Comparison of ENCODE assay signal across 10 cellular contexts in the genomic region with DNA sequence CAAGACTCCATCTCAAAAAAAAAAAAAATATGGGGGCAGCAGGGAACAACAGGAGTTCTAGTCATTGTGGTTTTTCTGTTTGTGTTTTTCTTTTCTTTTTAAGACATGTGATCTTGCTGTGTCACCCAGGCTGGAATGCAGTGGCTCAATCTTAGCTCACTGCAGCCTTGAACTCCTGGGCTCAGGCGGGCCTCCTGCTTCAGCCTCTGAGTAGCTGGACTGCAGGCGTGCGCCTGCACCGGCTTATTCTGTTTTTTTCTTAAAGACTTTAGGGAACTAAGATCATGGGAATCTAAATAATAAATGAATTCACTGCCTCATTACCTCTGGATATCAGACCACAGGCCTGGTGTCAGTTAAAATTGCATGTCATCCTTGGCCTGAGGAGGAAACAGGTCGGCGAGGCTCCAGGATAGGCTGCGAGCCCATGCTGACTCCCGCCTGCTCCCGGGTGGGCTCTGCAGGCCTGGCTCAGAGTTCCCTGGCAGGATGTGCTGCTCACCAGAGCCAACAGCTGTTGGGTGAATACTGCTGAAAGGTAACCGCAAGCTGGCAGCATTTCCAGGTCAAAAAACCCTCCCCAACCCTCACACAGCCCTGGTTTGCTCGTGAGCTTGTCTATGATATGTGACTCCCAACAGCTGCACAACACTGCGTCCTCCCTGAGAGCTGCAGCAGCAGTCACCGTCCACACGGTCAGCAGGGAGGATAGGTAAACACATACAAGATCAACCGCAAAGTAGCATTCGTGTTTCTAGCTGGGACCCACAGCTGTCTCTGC. TPM values are rescaled to one million over a fixed set of nuclear protein-coding genes. Genes with fewer than 3 reads are reported as not detected.
DNase-seq lines count a peak whose midpoint lies in the region; ATAC-seq and TF ChIP-seq lines count a peak whose summit lies in the region.
"Had no signal": no experiment of that assay in that cellular context is flagged by ENCODE, and none has a peak within 500 bp of the region (broad histone marks: within the 10 kb centered on the region; RNA-seq: fewer than 3 reads in every experiment).

No MANE protein-coding gene starts in this region.

- peak; percentile 83 to 93 for DNase-seq in fibroblast of lung (ENCODE audit: low read depth in 2 of 2)
- peak; percentile 59 for DNase-seq in stromal cell of bone marrow (ENCODE audit: low read depth)
- DNase-seq in putamen (ENCODE audit: low spot score) = no peak
- no peak for DNase-seq in stimulated activated CD4-positive, alpha-beta T cell treated with anti-CD3 and anti-CD28 coated beads, Interleukin-15, amount 100 ng/mL, for 24 hours

- H4K20me1 ChIP-seq in fibroblast of lung (ENCODE audit: control insufficient read depth, extremely low read depth, insufficient read depth, low read length) = no peaks in the 10 kb centered on the region

- H3K79me2 ChIP-seq in fibroblast of lung (ENCODE audit: control insufficient read depth, insufficient read depth, low read length) = no peaks in the 10 kb centered on the region

- ATAC-seq in GM18505 (IDR thresholded peaks at IDR 0.05; ENCODE audit: unreplicated experiment) (peak; percentile 65), HG03108 (IDR thresholded peaks at IDR 0.05; ENCODE audit: unreplicated experiment) (peak; percentile 68), HG02870 (IDR thresholded peaks at IDR 0.05; ENCODE audit: unreplicated experiment) (no peak)

- no peaks in the 10 kb centered on the region for H3K27me3 ChIP-seq in fibroblast of lung (ENCODE audit: control insufficient read depth, insufficient read depth, low read length)
- H3K27me3 ChIP-seq: suprapubic skin had no signal

- H3K4me2 ChIP-seq in fibroblast of lung (ENCODE audit: extremely low read depth, insufficient read depth, low read length) = peak overlapping the region; percentile 47
- H3K4me2 ChIP-seq: KMS-11 had no signal

- no peak overlapping the region for H3K4me3 ChIP-seq in fibroblast of lung (replicated peaks in 1 of 4; ENCODE audit: control extremely low read depth in 1 of 4, insufficient read depth in 1 of 4, low read depth in 3 of 4, low read length in 4 of 4)
- H3K4me3 ChIP-seq: suprapubic skin had no signal

- peaks cover 3% of the 10 kb centered on the region for H3K9me3 ChIP-seq in fibroblast of lung (ENCODE audit: control insufficient read depth, insufficient read depth, low read depth, low read length)
- H3K9me3 ChIP-seq: suprapubic skin had no signal

- H3K4me1 ChIP-seq in fibroblast of lung (ENCODE audit: control insufficient read depth, extremely low read depth, insufficient read depth, low read length) = no peaks in the 10 kb centered on the region
- H3K4me1 ChIP-seq: suprapubic skin had no signal

- TF ChIP-seq CTCF in fibroblast of lung (conservative IDR thresholded peaks at IDR 0.05 in 1 of 2, IDR thresholded peaks at IDR 0.05 in 1 of 2; ENCODE audit: low read depth in 1 of 2, low read length in 2 of 2) = no peak

- H3K36me3 ChIP-seq in fibroblast of lung (ENCODE audit: control insufficient read depth, insufficient read depth, low read length) = peaks cover 7% of the 10 kb centered on the region

- H3K27ac ChIP-seq in fibroblast of lung (ENCODE audit: insufficient read depth, low read length) = peak overlapping the region; percentile 47
- H3K27ac ChIP-seq: KMS-11, suprapubic skin had no signal

- H2AFZ ChIP-seq in fibroblast of lung (ENCODE audit: low read length) = no peak overlapping the region

- TF ChIP-seq POLR2A in GM18505 (IDR thresholded peaks at IDR 0.05; ENCODE audit: borderline replicate concordance, extremely low read depth, insufficient read depth, insufficient read length) = no peak

- H3K9ac ChIP-seq in fibroblast of lung (ENCODE audit: insufficient read depth, low read length) = no peak overlapping the region
- H3K9ac ChIP-seq: KMS-11 had no signal

TF ChIP-seq in PFSK-1, 5 proteins besides CTCF, POLR2A, EP300 and RAD21:
- TF ChIP-seq FOXP2 (optimal IDR thresholded peaks at IDR 0.05; ENCODE audit: borderline replicate concordance, extremely low read depth, extremely low read length, insufficient read depth) (peak; percentile 77), TAF1 (IDR thresholded peaks at IDR 0.05; ENCODE audit: borderline replicate concordance, insufficient read depth, low read length) (no peak)

RNA-seq across cellular contexts. Expression of gene SCCPDH, which starts 58.1 kb away (rescaled TPM):
- 17.5 TPM for polyA plus RNA-seq in PFSK-1 (2012; ENCODE audit: insufficient read length, low read depth)
- 43.7 and 58.0 TPM in 2 replicates for total RNA-seq in fibroblast of lung
- 47.6 and 47.8 TPM in 2 replicates for polyA plus RNA-seq in fibroblast of lung
- 43.4 and 47.5 TPM in 2 replicates for polyA plus RNA-seq in fibroblast of lung (2012)
- 2.9 and 4.9 TPM in 2 replicates for polyA minus RNA-seq in fibroblast of lung (ENCODE audit: low replicate concordance)

Comparison
In these comparisons a context has a peak if more than half of its experiments do, and no peak if none do; other contexts are left out.
1. DNase-seq: peak in fibroblast of lung (2 of 2) and stromal cell of bone marrow (single experiment); none in putamen (single experiment) and stimulated activated CD4-positive, alpha-beta T cell treated with anti-CD3 and anti-CD28 coated beads, Interleukin-15, amount 100 ng/mL, for 24 hours (single experiment).